ENCODE assay signal across 1 cellular context in the genomic region with DNA sequence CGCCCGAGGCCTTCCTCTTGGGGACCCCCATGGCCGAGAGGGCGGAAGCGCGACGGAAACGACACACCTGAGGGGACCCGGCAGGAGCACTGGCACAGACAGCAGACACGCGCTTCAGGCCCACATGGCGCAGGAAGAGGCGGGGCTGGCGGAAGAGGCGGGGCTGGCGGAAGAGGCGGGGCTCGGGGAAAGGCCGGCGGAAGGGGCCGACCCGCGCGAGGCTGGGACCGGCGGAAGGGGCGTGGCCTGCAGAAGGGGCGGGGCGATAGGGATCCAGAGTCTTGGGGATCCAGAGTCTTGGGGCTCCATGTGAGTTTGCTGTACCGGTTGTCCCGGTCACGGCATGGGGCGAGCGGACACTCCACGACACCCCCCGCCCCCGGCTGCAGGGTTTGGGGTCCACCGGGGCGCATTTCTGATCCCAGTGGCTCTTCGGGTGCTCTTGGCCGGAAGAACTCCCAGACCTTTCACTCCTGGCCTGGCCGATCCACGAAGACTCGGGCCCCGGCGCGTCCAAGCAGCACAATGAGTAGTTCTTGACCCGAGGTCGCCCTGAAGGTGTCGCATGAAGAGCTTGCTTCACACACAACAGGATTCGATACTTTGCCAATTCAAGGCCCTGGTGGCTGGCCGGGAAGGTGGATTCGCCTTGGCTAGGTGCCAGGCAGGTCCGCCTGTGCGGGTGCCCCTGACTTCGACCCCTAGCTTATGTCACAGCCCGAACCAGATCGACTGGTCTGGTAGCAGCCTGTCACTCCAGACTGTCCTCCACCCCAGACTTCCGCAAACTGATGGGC.
TF ChIP-seq lines count a peak whose summit lies in the region.

Gene URB1, minus strand, starts transcription at position 133 of the 797 bp plus-strand sequence. Its CDS starts 102 bp downstream, at position 31.

TF ChIP-seq in HepG2, 621 proteins besides CTCF, POLR2A, EP300 and RAD21 (continued from another document and continues in another):
- TF ChIP-seq, protein P1, sequence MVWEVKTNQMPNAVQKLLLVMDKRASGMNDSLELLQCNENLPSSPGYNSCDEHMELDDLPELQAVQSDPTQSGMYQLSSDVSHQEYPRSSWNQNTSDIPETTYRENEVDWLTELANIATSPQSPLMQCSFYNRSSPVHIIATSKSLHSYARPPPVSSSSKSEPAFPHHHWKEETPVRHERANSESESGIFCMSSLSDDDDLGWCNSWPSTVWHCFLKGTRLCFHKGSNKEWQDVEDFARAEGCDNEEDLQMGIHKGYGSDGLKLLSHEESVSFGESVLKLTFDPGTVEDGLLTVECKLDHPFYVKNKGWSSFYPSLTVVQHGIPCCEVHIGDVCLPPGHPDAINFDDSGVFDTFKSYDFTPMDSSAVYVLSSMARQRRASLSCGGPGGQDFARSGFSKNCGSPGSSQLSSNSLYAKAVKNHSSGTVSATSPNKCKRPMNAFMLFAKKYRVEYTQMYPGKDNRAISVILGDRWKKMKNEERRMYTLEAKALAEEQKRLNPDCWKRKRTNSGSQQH (CRISPR knock-in tag; IDR thresholded peaks at IDR 0.05; ENCODE audit: low read depth), result no peak; the same call in 1 of the 2 replicates
- peak; percentile 77; the same call in 1 of the 2 replicates for TF ChIP-seq SP5 (CRISPR knock-in tag; IDR thresholded peaks at IDR 0.05; ENCODE audit: borderline replicate concordance, low read depth)
- no peak for TF ChIP-seq ZNF775 (CRISPR knock-in tag; IDR thresholded peaks at IDR 0.05; ENCODE audit: borderline replicate concordance)
- TF ChIP-seq HOMEZ (CRISPR knock-in tag; IDR thresholded peaks at IDR 0.05; ENCODE audit: low read depth), result no peak
- TF ChIP-seq ZNF17 (CRISPR knock-in tag; IDR thresholded peaks at IDR 0.05), result no peak
- TF ChIP-seq NR3C1 (CRISPR knock-in tag; IDR thresholded peaks at IDR 0.05), result no peak
- peak; percentile 47; the same call in 1 of the 2 replicates for TF ChIP-seq GMEB1 (CRISPR knock-in tag; IDR thresholded peaks at IDR 0.05; ENCODE audit: borderline replicate concordance)
- TF ChIP-seq HHEX (CRISPR knock-in tag; IDR thresholded peaks at IDR 0.05), result no peak
- TF ChIP-seq ISL2 (CRISPR knock-in tag; IDR thresholded peaks at IDR 0.05), result peak; percentile 58; the same call in 1 of the 2 replicates
- peak; percentile 18; the same call in 1 of the 2 replicates for TF ChIP-seq FOSL2 (CRISPR knock-in tag; IDR thresholded peaks at IDR 0.05)
- TF ChIP-seq SRY (CRISPR knock-in tag; IDR thresholded peaks at IDR 0.05), result no peak; the same call in 1 of the 2 replicates
- TF ChIP-seq TCF7L2 (IDR thresholded peaks at IDR 0.05; ENCODE audit: low read depth, low read length), result no peak
- peak; percentile 72; the same call in 1 of the 2 replicates for TF ChIP-seq GZF1 (CRISPR knock-in tag; IDR thresholded peaks at IDR 0.05)
- TF ChIP-seq HNF1B (CRISPR knock-in tag; IDR thresholded peaks at IDR 0.05), result peak; percentile 45; the same call in 1 of the 2 replicates
- TF ChIP-seq U2AF2 (IDR thresholded peaks at IDR 0.05; ENCODE audit: low read depth, low read length), result no peak
- peak; percentile 22; the same call in 1 of the 2 replicates for TF ChIP-seq ZBTB42 (CRISPR knock-in tag; IDR thresholded peaks at IDR 0.05)
- peak; percentile 99 for TF ChIP-seq ARID4A (CRISPR knock-in tag; IDR thresholded peaks at IDR 0.05; ENCODE audit: borderline replicate concordance)
- no peak for TF ChIP-seq SMARCC2 (IDR thresholded peaks at IDR 0.05)
- TF ChIP-seq, protein P2, sequence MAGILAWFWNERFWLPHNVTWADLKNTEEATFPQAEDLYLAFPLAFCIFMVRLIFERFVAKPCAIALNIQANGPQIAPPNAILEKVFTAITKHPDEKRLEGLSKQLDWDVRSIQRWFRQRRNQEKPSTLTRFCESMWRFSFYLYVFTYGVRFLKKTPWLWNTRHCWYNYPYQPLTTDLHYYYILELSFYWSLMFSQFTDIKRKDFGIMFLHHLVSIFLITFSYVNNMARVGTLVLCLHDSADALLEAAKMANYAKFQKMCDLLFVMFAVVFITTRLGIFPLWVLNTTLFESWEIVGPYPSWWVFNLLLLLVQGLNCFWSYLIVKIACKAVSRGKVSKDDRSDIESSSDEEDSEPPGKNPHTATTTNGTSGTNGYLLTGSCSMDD (CRISPR knock-in tag; IDR thresholded peaks at IDR 0.05), result no peak
- peak; percentile 57; the same call in 1 of the 2 replicates for TF ChIP-seq ZNF441 (CRISPR knock-in tag; IDR thresholded peaks at IDR 0.05; ENCODE audit: borderline replicate concordance)
- TF ChIP-seq ZNF589 (CRISPR knock-in tag; conservative IDR thresholded peaks at IDR 0.05), result no peak
- TF ChIP-seq, protein P3, sequence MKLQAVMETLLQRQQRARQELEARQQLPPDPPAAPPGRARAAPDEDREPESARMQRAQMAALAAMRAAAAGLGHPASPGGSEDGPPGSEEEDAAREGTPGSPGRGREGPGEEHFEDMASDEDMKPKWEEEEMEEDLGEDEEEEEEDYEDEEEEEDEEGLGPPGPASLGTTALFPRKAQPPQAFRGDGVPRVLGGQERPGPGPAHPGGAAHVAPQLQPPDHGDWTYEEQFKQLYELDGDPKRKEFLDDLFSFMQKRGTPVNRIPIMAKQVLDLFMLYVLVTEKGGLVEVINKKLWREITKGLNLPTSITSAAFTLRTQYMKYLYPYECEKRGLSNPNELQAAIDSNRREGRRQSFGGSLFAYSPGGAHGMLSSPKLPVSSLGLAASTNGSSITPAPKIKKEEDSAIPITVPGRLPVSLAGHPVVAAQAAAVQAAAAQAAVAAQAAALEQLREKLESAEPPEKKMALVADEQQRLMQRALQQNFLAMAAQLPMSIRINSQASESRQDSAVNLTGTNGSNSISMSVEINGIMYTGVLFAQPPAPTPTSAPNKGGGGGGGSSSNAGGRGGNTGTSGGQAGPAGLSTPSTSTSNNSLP (IDR thresholded peaks at IDR 0.05; ENCODE audit: low read depth, low read length), result no peak
- TF ChIP-seq CEBPB (IDR thresholded peaks at IDR 0.05; ENCODE audit: borderline replicate concordance, low read depth, low read length), result no peak
- no peak for TF ChIP-seq ZNF552 (CRISPR knock-in tag; IDR thresholded peaks at IDR 0.05; ENCODE audit: borderline replicate concordance)
- no peak for TF ChIP-seq EHMT2 (IDR thresholded peaks at IDR 0.05; ENCODE audit: borderline replicate concordance, low read depth, low read length)
- TF ChIP-seq SNAI1 (CRISPR knock-in tag; IDR thresholded peaks at IDR 0.05; ENCODE audit: borderline replicate concordance), result no peak
- TF ChIP-seq HOXA7 (CRISPR knock-in tag; IDR thresholded peaks at IDR 0.05), result no peak
- peak; percentile 55 for TF ChIP-seq TAF15 (IDR thresholded peaks at IDR 0.05; ENCODE audit: low read depth, low read length, poor library complexity, severe bottlenecking)
- TF ChIP-seq HMGA1 (CRISPR knock-in tag; conservative IDR thresholded peaks at IDR 0.05), result no peak
- peak; percentile 14 for TF ChIP-seq IRF2 (CRISPR knock-in tag; IDR thresholded peaks at IDR 0.05)
- TF ChIP-seq ZNF549 (CRISPR knock-in tag; IDR thresholded peaks at IDR 0.05), result no peak
- no peak for TF ChIP-seq RFXANK (CRISPR knock-in tag; IDR thresholded peaks at IDR 0.05)
- no peak for TF ChIP-seq FIP1L1 (IDR thresholded peaks at IDR 0.05; ENCODE audit: borderline replicate concordance, insufficient read depth, low read depth, low read length)
- no peak for TF ChIP-seq LRRFIP1 (CRISPR knock-in tag; conservative IDR thresholded peaks at IDR 0.05)
- TF ChIP-seq, protein P4, sequence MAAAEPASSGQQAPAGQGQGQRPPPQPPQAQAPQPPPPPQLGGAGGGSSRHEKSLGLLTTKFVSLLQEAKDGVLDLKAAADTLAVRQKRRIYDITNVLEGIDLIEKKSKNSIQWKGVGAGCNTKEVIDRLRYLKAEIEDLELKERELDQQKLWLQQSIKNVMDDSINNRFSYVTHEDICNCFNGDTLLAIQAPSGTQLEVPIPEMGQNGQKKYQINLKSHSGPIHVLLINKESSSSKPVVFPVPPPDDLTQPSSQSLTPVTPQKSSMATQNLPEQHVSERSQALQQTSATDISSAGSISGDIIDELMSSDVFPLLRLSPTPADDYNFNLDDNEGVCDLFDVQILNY (CRISPR knock-in tag; conservative IDR thresholded peaks at IDR 0.05), result no peak
